In the genomic region with DNA sequence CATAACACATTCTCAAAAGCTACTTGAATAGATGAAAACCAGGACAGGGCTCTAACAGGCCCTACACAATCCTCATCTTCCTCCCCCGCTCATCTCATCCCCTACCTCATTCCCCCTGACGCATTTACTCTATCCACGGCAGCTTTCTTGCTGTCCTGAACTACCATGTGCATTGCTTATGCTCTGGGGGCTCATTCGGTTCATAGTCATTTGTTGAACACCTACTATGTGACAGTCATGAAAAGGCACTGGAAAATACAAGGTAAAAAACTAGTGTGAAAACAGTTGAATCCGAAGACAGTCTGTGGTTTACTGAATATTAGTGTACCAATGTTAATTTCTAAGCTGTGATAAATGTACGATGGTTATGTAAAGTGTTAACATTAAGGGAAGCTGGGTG, we compare ENCODE assay signal across 8 cellular contexts. TPM values are rescaled to one million over a fixed set of nuclear protein-coding genes. Genes with fewer than 3 reads are reported as not detected.
DNase-seq lines count a peak whose midpoint lies in the region; ATAC-seq and TF ChIP-seq lines count a peak whose summit lies in the region.

No MANE protein-coding gene starts in this region.

- H3K4me1 ChIP-seq in cardiac muscle cell (ENCODE audit: low read depth) (peaks cover 16% of the 10 kb centered on the region), lower lobe of right lung (peaks cover 37% of the 10 kb centered on the region)

- intact Hi-C loops in cardiac septum (cut with DNase I) (loop anchor here (5.0 kb wide), 1 partner anchor 85 kb away; no protein-coding TSS in a partner anchor), lower lobe of right lung (cut with DNase I) (no loop called here)

- H3K4me1 Mint-ChIP-seq in type B pancreatic cell (ENCODE audit: unreplicated experiment) = peaks cover 25% of the 10 kb centered on the region

- no peak for TF ChIP-seq CTCF in cardiac muscle cell (IDR thresholded peaks at IDR 0.05; ENCODE audit: low read depth, low read length)
- no peak for TF ChIP-seq CTCF in astrocyte of the spinal cord (IDR thresholded peaks at IDR 0.05; ENCODE audit: low read depth, low read length)
- no peak for TF ChIP-seq CTCF in lower lobe of right lung (IDR thresholded peaks at IDR 0.05)
- TF ChIP-seq CTCF in type B pancreatic cell (conservative IDR thresholded peaks at IDR 0.05) = no peak

- peak overlapping the region; percentile 67 for H3K4me3 ChIP-seq in cardiac muscle cell
- peak overlapping the region; percentile 96 for H3K4me3 ChIP-seq in astrocyte of the spinal cord (ENCODE audit: low read depth, low read length)
- H3K4me3 ChIP-seq in lower lobe of right lung = peak overlapping the region; percentile 95

- H3K36me3 ChIP-seq in cardiac muscle cell (no peaks in the 10 kb centered on the region), lower lobe of right lung (peaks cover 3% of the 10 kb centered on the region)

- H3K9me3 ChIP-seq in cardiac muscle cell (ENCODE audit: low read depth) (no peaks in the 10 kb centered on the region), lower lobe of right lung (no peaks in the 10 kb centered on the region)

- in situ Hi-C loops in astrocyte of the spinal cord (cut with HindIII; ENCODE audit: low sequenced_read_pairs) = no loop called here

- peaks cover 3% of the 10 kb centered on the region for H3K36me3 Mint-ChIP-seq in type B pancreatic cell

- no peaks in the 10 kb centered on the region for H3K27me3 ChIP-seq in cardiac muscle cell
- no peaks in the 10 kb centered on the region for H3K27me3 ChIP-seq in lower lobe of right lung (ENCODE audit: low read depth)

- DNase-seq in cardiac muscle cell (ENCODE audit: low read depth in 1 of 2, low spot score in 1 of 2) = no peak
- DNase-seq in cardiac septum (ENCODE audit: low spot score) = no peak
- DNase-seq in astrocyte of the spinal cord (ENCODE audit: low read depth, low spot score) = no peak
- no peak for DNase-seq in lower lobe of right lung
- no peak for DNase-seq in type B pancreatic cell (ENCODE audit: extremely low spot score, unreplicated experiment)
- DNase-seq in amygdala (lab: John Stamatoyannopoulos, UW) = no peak
- no peak for DNase-seq in medulla oblongata (ENCODE audit: extremely low spot score)
- no peak for DNase-seq in stimulated activated naive CD4-positive, alpha-beta T cell treated with Interleukin-2 at 50 U/mL for 16 hours (lab: John Stamatoyannopoulos, UW)

- H3K27ac Mint-ChIP-seq in type B pancreatic cell = peak overlapping the region; percentile 92

- H3K4me3 Mint-ChIP-seq in type B pancreatic cell = peak overlapping the region; percentile 98

- no peaks in the 10 kb centered on the region for H3K9me3 Mint-ChIP-seq in type B pancreatic cell

- no peaks in the 10 kb centered on the region for H3K27me3 Mint-ChIP-seq in type B pancreatic cell

- H3K27ac ChIP-seq in cardiac muscle cell = no peak overlapping the region
- H3K27ac ChIP-seq in lower lobe of right lung = peak overlapping the region; percentile 89

- no peak for ATAC-seq in lower lobe of right lung

RNA-seq across cellular contexts. Expression of a gene that starts 0.8 kb away (rescaled TPM):
- total RNA-seq in cardiac muscle cell (23.2 and 54.4 TPM in 2 replicates), cardiac septum (10.5 TPM), lower lobe of right lung (14.9 TPM), type B pancreatic cell (ENCODE audit: low replicate concordance) (24.3 and 24.9 TPM in 2 replicates)
- polyA plus RNA-seq in cardiac muscle cell = 12.6 and 28.2 TPM in 2 replicates

RNA-seq across cellular contexts. Expression of a gene that starts 2.7 kb away (rescaled TPM):
- 103 and 129 TPM in 2 replicates for total RNA-seq in cardiac muscle cell
- polyA plus RNA-seq in cardiac muscle cell = 77.2 and 95.8 TPM in 2 replicates
- 67.5 TPM for total RNA-seq in cardiac septum
- 93.8 TPM for total RNA-seq in lower lobe of right lung
- 74.7 and 98.7 TPM in 2 replicates for total RNA-seq in type B pancreatic cell (ENCODE audit: low replicate concordance)
